ENCODE assay signal across 31 cellular contexts in genomic region chr11:121700968-121701367, GRCh38.
"Had no signal": no experiment of that assay in that cellular context is flagged by ENCODE, and none has a peak within 500 bp of the region (broad histone marks: within the 10 kb centered on the region; RNA-seq: fewer than 3 reads in every experiment).

No MANE protein-coding gene starts in this region.

- H3K9ac ChIP-seq: neural progenitor cell, parathyroid adenoma had no signal

- H3K79me2 ChIP-seq: parathyroid adenoma had no signal

- H3K36me3 Mint-ChIP-seq: natural killer cell; neural progenitor cell; stimulated activated memory B cell treated with anti-CD40 and anti-IgM and Interleukin-4, amounts not matched to agents 10 μg/mL and 1 μg/mL and 100 μg/mL, for 72 hours had no signal

- H3K9me3 Mint-ChIP-seq: natural killer cell; nephron; neural progenitor cell; stimulated activated memory B cell treated with anti-CD40 and anti-IgM and Interleukin-4, amounts not matched to agents 10 μg/mL and 1 μg/mL and 100 μg/mL, for 72 hours; stimulated activated naive CD8-positive, alpha-beta T cell treated with anti-CD3 and anti-CD28 coated beads, Interleukin-15, amount 100 ng/mL, for 72 hours; type B pancreatic cell had no signal

- H3K27ac ChIP-seq: neural progenitor cell, ovary, parathyroid adenoma, psoas muscle, skin epidermis, spleen, suprapubic skin, testis, tibial artery, transverse colon, upper lobe of right lung, uterus had no signal

- H3K4me1 Mint-ChIP-seq: natural killer cell; stimulated activated memory B cell treated with anti-CD40 and anti-IgM and Interleukin-4, amounts not matched to agents 10 μg/mL and 1 μg/mL and 100 μg/mL, for 72 hours; stimulated activated naive CD8-positive, alpha-beta T cell treated with anti-CD3 and anti-CD28 coated beads, Interleukin-15, amount 100 ng/mL, for 72 hours had no signal

- H3K4me2 ChIP-seq: smooth muscle cell had no signal

- H3K27me3 ChIP-seq: neural progenitor cell, ovary, testis, tibial artery, transverse colon, upper lobe of right lung, uterus had no signal

- H3K9me3 ChIP-seq: ovary, psoas muscle, spleen, suprapubic skin, testis, tibial artery, transverse colon, upper lobe of right lung, uterus had no signal

- ATAC-seq: natural killer cell; psoas muscle; sciatic nerve; stimulated activated memory B cell treated with anti-CD40 and anti-IgM and Interleukin-4, amounts not matched to agents 10 μg/mL and 1 μg/mL and 100 μg/mL, for 72 hours; stimulated activated naive CD8-positive, alpha-beta T cell treated with anti-CD3 and anti-CD28 coated beads, Interleukin-15, amount 100 ng/mL, for 72 hours; stimulated activated naive CD8-positive, alpha-beta T cell treated with anti-CD3 and anti-CD28 coated beads, Interleukin-15, Interleukin-2, amounts not matched to agents 100 U/mL and 50 U/mL, for 24 hours; upper lobe of right lung had no signal

- H2AFZ ChIP-seq: neural progenitor cell, parathyroid adenoma had no signal

- DNase-seq: natural killer cell; occipital lobe; ovary; posterior cingulate gyrus; psoas muscle; right cardiac atrium; spleen; stimulated activated CD4-positive, alpha-beta T cell treated with anti-CD3 and anti-CD28 coated beads, Interleukin-12 subunit alpha, Interleukin-12 subunit beta, amount 100 ng/mL, for 4 hours; stimulated activated CD4-positive, alpha-beta T cell treated with anti-CD3 and anti-CD28 coated beads, Interleukin-1b, Interleukin-23, amount 100 ng/mL, for 48 hours; stimulated activated CD4-positive, alpha-beta T cell treated with anti-CD3 and anti-CD28 coated beads, Interleukin-4, amount 100 ng/mL, for 1 hour; stimulated activated CD4-positive, alpha-beta T cell treated with anti-CD3 and anti-CD28 coated beads, Interleukin-4, amount 100 ng/mL, for 4 hours; stimulated activated CD8-positive, alpha-beta memory T cell treated with anti-CD3 and anti-CD28 coated beads, Interleukin-4, amount 100 ng/mL, for 48 hours; stimulated activated naive CD4-positive, alpha-beta T cell; stimulated activated naive CD8-positive, alpha-beta T cell treated with anti-CD3 and anti-CD28 coated beads, Interleukin-15, amount 100 ng/mL, for 72 hours; stimulated activated naive CD8-positive, alpha-beta T cell treated with anti-CD3 and anti-CD28 coated beads, Interleukin-15, Interleukin-2, amounts not matched to agents 100 U/mL and 50 U/mL, for 24 hours; substantia nigra; testis; tibial artery; transverse colon; upper lobe of right lung; uterus had no signal

- H3K4me3 Mint-ChIP-seq: natural killer cell; nephron; neural progenitor cell; stimulated activated memory B cell treated with anti-CD40 and anti-IgM and Interleukin-4, amounts not matched to agents 10 μg/mL and 1 μg/mL and 100 μg/mL, for 72 hours; stimulated activated naive CD8-positive, alpha-beta T cell treated with anti-CD3 and anti-CD28 coated beads, Interleukin-15, amount 100 ng/mL, for 72 hours; type B pancreatic cell had no signal

- H3K27ac Mint-ChIP-seq: natural killer cell; neural progenitor cell; progenitor cell of endocrine pancreas; stimulated activated memory B cell treated with anti-CD40 and anti-IgM and Interleukin-4, amounts not matched to agents 10 μg/mL and 1 μg/mL and 100 μg/mL, for 72 hours; stimulated activated naive CD8-positive, alpha-beta T cell treated with anti-CD3 and anti-CD28 coated beads, Interleukin-15, amount 100 ng/mL, for 72 hours; type B pancreatic cell had no signal

- H3K36me3 ChIP-seq: neural progenitor cell, ovary, spleen, suprapubic skin, tibial artery, transverse colon, upper lobe of right lung, uterus had no signal

- H3K4me1 ChIP-seq: parathyroid adenoma, psoas muscle, spleen, suprapubic skin, upper lobe of right lung, uterus had no signal

- H3K4me3 ChIP-seq: neural progenitor cell, ovary, psoas muscle, skin epidermis, smooth muscle cell, spleen, suprapubic skin, testis, tibial artery, transverse colon, upper lobe of right lung, uterus had no signal
